1 cellular context compared by ENCODE assay signal in the genomic region with DNA sequence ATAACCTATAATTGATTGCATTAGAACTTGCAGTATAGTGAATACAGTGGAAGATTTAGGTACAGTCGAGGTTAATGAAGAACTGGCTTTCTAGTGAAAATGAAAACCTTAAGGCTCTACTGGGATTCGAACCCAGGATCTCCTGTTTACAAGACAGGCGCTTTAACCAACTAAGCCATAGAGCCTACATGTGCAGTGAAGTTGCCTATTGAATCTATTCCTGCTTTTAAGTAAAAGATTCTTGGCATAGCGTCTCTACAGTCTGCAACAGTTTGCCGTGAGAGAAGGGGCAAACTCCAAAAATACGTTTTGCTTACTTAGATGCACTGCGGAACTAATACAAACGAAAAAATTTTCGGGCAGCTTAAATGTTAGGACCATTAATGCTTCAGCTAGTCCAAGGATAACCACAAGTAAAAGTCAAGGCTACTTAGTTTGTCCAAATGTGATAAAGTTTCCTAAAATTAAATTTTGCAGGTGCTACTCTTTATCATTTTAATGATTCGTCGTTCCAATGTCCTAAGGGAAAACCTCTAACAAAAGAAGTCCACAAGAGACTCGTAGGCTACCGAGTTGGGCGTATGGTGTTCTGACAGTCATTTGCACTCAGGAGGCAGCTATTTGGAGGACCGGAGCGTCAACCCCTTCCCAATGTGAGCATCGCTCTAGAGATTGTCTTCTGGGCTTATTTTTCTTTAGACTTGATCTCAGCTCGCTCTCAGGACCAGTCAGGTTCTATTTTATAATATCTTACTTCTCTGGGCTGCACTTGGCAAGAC.
TF ChIP-seq lines count a peak whose summit lies in the region.

No MANE protein-coding gene starts in this region.

TF ChIP-seq in HEK293, 187 proteins besides CTCF, POLR2A, EP300 and RAD21 (continued from another document and continues in another):
- TF ChIP-seq, protein P1, sequence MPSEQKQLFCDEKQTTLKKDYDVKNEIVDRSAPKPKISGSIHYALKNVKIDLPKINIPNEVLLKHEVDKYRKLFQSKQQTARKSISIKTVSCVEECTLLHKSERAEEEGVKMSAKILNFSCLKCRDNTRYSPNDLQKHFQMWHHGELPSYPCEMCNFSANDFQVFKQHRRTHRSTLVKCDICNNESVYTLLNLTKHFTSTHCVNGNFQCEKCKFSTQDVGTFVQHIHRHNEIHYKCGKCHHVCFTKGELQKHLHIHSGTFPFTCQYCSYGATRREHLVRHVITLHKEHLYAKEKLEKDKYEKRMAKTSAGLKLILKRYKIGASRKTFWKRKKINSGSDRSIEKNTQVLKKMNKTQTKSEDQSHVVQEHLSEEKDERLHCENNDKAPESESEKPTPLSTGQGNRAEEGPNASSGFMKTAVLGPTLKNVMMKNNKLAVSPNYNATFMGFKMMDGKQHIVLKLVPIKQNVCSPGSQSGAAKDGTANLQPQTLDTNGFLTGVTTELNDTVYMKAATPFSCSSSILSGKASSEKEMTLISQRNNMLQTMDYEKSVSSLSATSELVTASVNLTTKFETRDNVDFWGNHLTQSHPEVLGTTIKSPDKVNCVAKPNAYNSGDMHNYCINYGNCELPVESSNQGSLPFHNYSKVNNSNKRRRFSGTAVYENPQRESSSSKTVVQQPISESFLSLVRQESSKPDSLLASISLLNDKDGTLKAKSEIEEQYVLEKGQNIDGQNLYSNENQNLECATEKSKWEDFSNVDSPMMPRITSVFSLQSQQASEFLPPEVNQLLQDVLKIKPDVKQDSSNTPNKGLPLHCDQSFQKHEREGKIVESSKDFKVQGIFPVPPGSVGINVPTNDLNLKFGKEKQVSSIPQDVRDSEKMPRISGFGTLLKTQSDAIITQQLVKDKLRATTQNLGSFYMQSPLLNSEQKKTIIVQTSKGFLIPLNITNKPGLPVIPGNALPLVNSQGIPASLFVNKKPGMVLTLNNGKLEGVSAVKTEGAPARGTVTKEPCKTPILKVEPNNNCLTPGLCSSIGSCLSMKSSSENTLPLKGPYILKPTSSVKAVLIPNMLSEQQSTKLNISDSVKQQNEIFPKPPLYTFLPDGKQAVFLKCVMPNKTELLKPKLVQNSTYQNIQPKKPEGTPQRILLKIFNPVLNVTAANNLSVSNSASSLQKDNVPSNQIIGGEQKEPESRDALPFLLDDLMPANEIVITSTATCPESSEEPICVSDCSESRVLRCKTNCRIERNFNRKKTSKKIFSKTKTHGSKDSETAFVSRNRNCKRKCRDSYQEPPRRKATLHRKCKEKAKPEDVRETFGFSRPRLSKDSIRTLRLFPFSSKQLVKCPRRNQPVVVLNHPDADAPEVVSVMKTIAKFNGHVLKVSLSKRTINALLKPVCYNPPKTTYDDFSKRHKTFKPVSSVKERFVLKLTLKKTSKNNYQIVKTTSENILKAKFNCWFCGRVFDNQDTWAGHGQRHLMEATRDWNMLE (tag by site-specific recombination; conservative IDR thresholded peaks at IDR 0.05; ENCODE audit: low read depth): no peak; the same call in 1 of the 2 replicates
- TF ChIP-seq SP3 (tag by site-specific recombination; IDR thresholded peaks at IDR 0.05): peak; percentile 10; the same call in 1 of the 2 replicates
- TF ChIP-seq, protein P2, sequence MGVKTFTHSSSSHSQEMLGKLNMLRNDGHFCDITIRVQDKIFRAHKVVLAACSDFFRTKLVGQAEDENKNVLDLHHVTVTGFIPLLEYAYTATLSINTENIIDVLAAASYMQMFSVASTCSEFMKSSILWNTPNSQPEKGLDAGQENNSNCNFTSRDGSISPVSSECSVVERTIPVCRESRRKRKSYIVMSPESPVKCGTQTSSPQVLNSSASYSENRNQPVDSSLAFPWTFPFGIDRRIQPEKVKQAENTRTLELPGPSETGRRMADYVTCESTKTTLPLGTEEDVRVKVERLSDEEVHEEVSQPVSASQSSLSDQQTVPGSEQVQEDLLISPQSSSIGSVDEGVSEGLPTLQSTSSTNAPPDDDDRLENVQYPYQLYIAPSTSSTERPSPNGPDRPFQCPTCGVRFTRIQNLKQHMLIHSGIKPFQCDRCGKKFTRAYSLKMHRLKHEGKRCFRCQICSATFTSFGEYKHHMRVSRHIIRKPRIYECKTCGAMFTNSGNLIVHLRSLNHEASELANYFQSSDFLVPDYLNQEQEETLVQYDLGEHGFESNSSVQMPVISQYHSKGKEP (tag by site-specific recombination; IDR thresholded peaks at IDR 0.05): peak; percentile 50
- TF ChIP-seq ZXDB (tag by site-specific recombination; IDR thresholded peaks at IDR 0.05): 0 out of 2 replicates have a peak, but pooled peaks have one; percentile 34
- no peak for TF ChIP-seq ZNF214 (tag by site-specific recombination; IDR thresholded peaks at IDR 0.05; ENCODE audit: borderline replicate concordance)
- TF ChIP-seq ZNF433 (tag by site-specific recombination; IDR thresholded peaks at IDR 0.05; ENCODE audit: low read depth): no peak
- no peak for TF ChIP-seq ZNF341 (tag by site-specific recombination; IDR thresholded peaks at IDR 0.05; ENCODE audit: low read depth)
- TF ChIP-seq, protein P3, sequence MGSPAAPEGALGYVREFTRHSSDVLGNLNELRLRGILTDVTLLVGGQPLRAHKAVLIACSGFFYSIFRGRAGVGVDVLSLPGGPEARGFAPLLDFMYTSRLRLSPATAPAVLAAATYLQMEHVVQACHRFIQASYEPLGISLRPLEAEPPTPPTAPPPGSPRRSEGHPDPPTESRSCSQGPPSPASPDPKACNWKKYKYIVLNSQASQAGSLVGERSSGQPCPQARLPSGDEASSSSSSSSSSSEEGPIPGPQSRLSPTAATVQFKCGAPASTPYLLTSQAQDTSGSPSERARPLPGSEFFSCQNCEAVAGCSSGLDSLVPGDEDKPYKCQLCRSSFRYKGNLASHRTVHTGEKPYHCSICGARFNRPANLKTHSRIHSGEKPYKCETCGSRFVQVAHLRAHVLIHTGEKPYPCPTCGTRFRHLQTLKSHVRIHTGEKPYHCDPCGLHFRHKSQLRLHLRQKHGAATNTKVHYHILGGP (tag by site-specific recombination; IDR thresholded peaks at IDR 0.05): 0 out of 2 replicates have a peak, but pooled peaks have one; percentile 46
- TF ChIP-seq SP7 (tag by site-specific recombination; IDR thresholded peaks at IDR 0.05): peak; percentile 60
- no peak for TF ChIP-seq ZSCAN23 (tag by site-specific recombination; IDR thresholded peaks at IDR 0.05)
- 0 out of 2 replicates have a peak, but pooled peaks have one; percentile 39 for TF ChIP-seq ZNF561 (tag by site-specific recombination; IDR thresholded peaks at IDR 0.05; ENCODE audit: borderline replicate concordance)
- TF ChIP-seq ZBTB8A (tag by site-specific recombination; IDR thresholded peaks at IDR 0.05): peak; percentile 37; the same call in 1 of the 2 replicates
- TF ChIP-seq, protein P4, sequence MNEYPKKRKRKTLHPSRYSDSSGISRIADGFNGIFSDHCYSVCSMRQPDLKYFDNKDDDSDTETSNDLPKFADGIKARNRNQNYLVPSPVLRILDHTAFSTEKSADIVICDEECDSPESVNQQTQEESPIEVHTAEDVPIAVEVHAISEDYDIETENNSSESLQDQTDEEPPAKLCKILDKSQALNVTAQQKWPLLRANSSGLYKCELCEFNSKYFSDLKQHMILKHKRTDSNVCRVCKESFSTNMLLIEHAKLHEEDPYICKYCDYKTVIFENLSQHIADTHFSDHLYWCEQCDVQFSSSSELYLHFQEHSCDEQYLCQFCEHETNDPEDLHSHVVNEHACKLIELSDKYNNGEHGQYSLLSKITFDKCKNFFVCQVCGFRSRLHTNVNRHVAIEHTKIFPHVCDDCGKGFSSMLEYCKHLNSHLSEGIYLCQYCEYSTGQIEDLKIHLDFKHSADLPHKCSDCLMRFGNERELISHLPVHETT (tag by site-specific recombination; IDR thresholded peaks at IDR 0.05): peak; percentile 83
- TF ChIP-seq ZNF2 (tag by site-specific recombination; IDR thresholded peaks at IDR 0.05): peak; percentile 62; the same call in 1 of the 2 replicates
- TF ChIP-seq ZNF660 (tag by site-specific recombination; IDR thresholded peaks at IDR 0.05): peak; percentile 88
- TF ChIP-seq ZNF280D (tag by site-specific recombination; IDR thresholded peaks at IDR 0.05): 0 out of 2 replicates have a peak, but pooled peaks have one; percentile 51
- 0 out of 2 replicates have a peak, but pooled peaks have one; percentile 30 for TF ChIP-seq ZNF324 (tag by site-specific recombination; IDR thresholded peaks at IDR 0.05)
- 0 out of 2 replicates have a peak, but pooled peaks have one; percentile 21 for TF ChIP-seq KLF8 (tag by site-specific recombination; IDR thresholded peaks at IDR 0.05)
- TF ChIP-seq, protein P5, sequence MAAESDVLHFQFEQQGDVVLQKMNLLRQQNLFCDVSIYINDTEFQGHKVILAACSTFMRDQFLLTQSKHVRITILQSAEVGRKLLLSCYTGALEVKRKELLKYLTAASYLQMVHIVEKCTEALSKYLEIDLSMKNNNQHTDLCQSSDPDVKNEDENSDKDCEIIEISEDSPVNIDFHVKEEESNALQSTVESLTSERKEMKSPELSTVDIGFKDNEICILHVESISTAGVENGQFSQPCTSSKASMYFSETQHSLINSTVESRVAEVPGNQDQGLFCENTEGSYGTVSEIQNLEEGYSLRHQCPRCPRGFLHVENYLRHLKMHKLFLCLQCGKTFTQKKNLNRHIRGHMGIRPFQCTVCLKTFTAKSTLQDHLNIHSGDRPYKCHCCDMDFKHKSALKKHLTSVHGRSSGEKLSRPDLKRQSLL (tag by site-specific recombination; IDR thresholded peaks at IDR 0.05): peak; percentile 79; the same call in 1 of the 2 replicates
- TF ChIP-seq, protein P6, sequence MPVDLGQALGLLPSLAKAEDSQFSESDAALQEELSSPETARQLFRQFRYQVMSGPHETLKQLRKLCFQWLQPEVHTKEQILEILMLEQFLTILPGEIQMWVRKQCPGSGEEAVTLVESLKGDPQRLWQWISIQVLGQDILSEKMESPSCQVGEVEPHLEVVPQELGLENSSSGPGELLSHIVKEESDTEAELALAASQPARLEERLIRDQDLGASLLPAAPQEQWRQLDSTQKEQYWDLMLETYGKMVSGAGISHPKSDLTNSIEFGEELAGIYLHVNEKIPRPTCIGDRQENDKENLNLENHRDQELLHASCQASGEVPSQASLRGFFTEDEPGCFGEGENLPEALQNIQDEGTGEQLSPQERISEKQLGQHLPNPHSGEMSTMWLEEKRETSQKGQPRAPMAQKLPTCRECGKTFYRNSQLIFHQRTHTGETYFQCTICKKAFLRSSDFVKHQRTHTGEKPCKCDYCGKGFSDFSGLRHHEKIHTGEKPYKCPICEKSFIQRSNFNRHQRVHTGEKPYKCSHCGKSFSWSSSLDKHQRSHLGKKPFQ (tag by site-specific recombination; IDR thresholded peaks at IDR 0.05): no peak
- peak; percentile 98 for TF ChIP-seq SCRT2 (tag by site-specific recombination; IDR thresholded peaks at IDR 0.05)
- no peak for TF ChIP-seq ZNF768 (tag by site-specific recombination; IDR thresholded peaks at IDR 0.05)
- TF ChIP-seq ZNF549 (tag by site-specific recombination; IDR thresholded peaks at IDR 0.05): peak; percentile 43; the same call in 1 of the 2 replicates
- TF ChIP-seq SCRT1 (tag by site-specific recombination; IDR thresholded peaks at IDR 0.05; ENCODE audit: borderline replicate concordance): peak; percentile 64; the same call in 1 of the 2 replicates
- peak; percentile 79; the same call in 1 of the 2 replicates for TF ChIP-seq ZFP37 (tag by site-specific recombination; IDR thresholded peaks at IDR 0.05)
- peak; percentile 88 for TF ChIP-seq ZSCAN30 (tag by site-specific recombination; IDR thresholded peaks at IDR 0.05)
- peak; percentile 75 for TF ChIP-seq TRIM28 (IDR thresholded peaks at IDR 0.05; ENCODE audit: borderline replicate concordance, low read length)
- TF ChIP-seq, protein P7, sequence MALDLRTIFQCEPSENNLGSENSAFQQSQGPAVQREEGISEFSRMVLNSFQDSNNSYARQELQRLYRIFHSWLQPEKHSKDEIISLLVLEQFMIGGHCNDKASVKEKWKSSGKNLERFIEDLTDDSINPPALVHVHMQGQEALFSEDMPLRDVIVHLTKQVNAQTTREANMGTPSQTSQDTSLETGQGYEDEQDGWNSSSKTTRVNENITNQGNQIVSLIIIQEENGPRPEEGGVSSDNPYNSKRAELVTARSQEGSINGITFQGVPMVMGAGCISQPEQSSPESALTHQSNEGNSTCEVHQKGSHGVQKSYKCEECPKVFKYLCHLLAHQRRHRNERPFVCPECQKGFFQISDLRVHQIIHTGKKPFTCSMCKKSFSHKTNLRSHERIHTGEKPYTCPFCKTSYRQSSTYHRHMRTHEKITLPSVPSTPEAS (tag by site-specific recombination; IDR thresholded peaks at IDR 0.05): no peak
- TF ChIP-seq ZNF211 (tag by site-specific recombination; IDR thresholded peaks at IDR 0.05; ENCODE audit: low read depth): 0 out of 2 replicates have a peak, but pooled peaks have one; percentile 24
- TF ChIP-seq ZNF501 (tag by site-specific recombination; IDR thresholded peaks at IDR 0.05): 0 out of 2 replicates have a peak, but pooled peaks have one; percentile 65
- TF ChIP-seq ZNF629 (tag by site-specific recombination; IDR thresholded peaks at IDR 0.05): peak; percentile 48; the same call in 1 of the 2 replicates
- TF ChIP-seq, protein P8, sequence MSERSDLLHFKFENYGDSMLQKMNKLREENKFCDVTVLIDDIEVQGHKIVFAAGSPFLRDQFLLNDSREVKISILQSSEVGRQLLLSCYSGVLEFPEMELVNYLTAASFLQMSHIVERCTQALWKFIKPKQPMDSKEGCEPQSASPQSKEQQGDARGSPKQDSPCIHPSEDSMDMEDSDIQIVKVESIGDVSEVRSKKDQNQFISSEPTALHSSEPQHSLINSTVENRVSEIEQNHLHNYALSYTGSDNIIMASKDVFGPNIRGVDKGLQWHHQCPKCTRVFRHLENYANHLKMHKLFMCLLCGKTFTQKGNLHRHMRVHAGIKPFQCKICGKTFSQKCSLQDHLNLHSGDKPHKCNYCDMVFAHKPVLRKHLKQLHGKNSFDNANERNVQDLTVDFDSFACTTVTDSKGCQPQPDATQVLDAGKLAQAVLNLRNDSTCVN (tag by site-specific recombination; optimal IDR thresholded peaks at IDR 0.05): no peak
- TF ChIP-seq ZBTB17 (tag by site-specific recombination; IDR thresholded peaks at IDR 0.05): peak; percentile 66
- peak; percentile 65; the same call in 1 of the 2 replicates for TF ChIP-seq ZNF558 (tag by site-specific recombination; IDR thresholded peaks at IDR 0.05)
- peak; percentile 77 for TF ChIP-seq ZNF580 (tag by site-specific recombination; IDR thresholded peaks at IDR 0.05)
